ENCODE assay signal across 1 cellular context in genomic region chr5:154708845-154709244, GRCh38.
TF ChIP-seq lines count a peak whose summit lies in the region.

No MANE protein-coding gene starts in this region.

TF ChIP-seq in SK-N-SH treated with all-trans-retinoic acid at 6 μM for 48 hours, 23 proteins besides CTCF, POLR2A, EP300 and RAD21 (continued from another document):
- TF ChIP-seq TSHZ2 (CRISPR knock-in tag; IDR thresholded peaks at IDR 0.05) (no peak), BACH2 (CRISPR knock-in tag; IDR thresholded peaks at IDR 0.05; ENCODE audit: borderline replicate concordance) (no peak), PPARA (CRISPR knock-in tag; IDR thresholded peaks at IDR 0.05; ENCODE audit: borderline replicate concordance) (no peak), CSRNP3 (CRISPR knock-in tag; IDR thresholded peaks at IDR 0.05) (no peak), SNAI2 (CRISPR knock-in tag; IDR thresholded peaks at IDR 0.05) (no peak), PATZ1 (CRISPR knock-in tag; IDR thresholded peaks at IDR 0.05; ENCODE audit: borderline replicate concordance) (no peak), CSDC2 (CRISPR knock-in tag; IDR thresholded peaks at IDR 0.05) (no peak)
